In genomic region chr18:23629444-23629946, GRCh38 we compare ENCODE assay signal across 1 cellular context.
TF ChIP-seq lines count a peak whose summit lies in the region.

No MANE protein-coding gene starts in this region.

TF ChIP-seq in HepG2, 621 proteins besides CTCF, POLR2A, EP300 and RAD21 (continued from another document and continues in another):
- no peak for TF ChIP-seq ZNF24 (IDR thresholded peaks at IDR 0.05)
- TF ChIP-seq KDM3A (CRISPR knock-in tag; IDR thresholded peaks at IDR 0.05; ENCODE audit: low read depth) = 0 out of 2 replicates have a peak, but pooled peaks have one; percentile 30
- no peak for TF ChIP-seq PRDM15 (CRISPR knock-in tag; IDR thresholded peaks at IDR 0.05)
- TF ChIP-seq MXD4 (CRISPR knock-in tag; IDR thresholded peaks at IDR 0.05) = no peak
- peak; percentile 74; the same call in 1 of the 2 replicates for TF ChIP-seq NFKBIZ (CRISPR knock-in tag; IDR thresholded peaks at IDR 0.05)
- TF ChIP-seq ARNT2 (CRISPR knock-in tag; IDR thresholded peaks at IDR 0.05; ENCODE audit: low read depth) = no peak
- no peak for TF ChIP-seq FOXO4 (CRISPR knock-in tag; conservative IDR thresholded peaks at IDR 0.05)
- no peak for TF ChIP-seq GTF3A (CRISPR knock-in tag; conservative IDR thresholded peaks at IDR 0.05)
- TF ChIP-seq ZNF720 (CRISPR knock-in tag; IDR thresholded peaks at IDR 0.05) = no peak
- TF ChIP-seq RERE (CRISPR knock-in tag; IDR thresholded peaks at IDR 0.05; ENCODE audit: low read depth) = peak; percentile 95
- peak; percentile 78 for TF ChIP-seq GFI1 (CRISPR knock-in tag; IDR thresholded peaks at IDR 0.05; ENCODE audit: borderline replicate concordance)
- TF ChIP-seq MIER2 (CRISPR knock-in tag; IDR thresholded peaks at IDR 0.05) = no peak
- TF ChIP-seq MYPOP (CRISPR knock-in tag; IDR thresholded peaks at IDR 0.05) = no peak; the same call in 1 of the 2 replicates
- TF ChIP-seq KLF15 (CRISPR knock-in tag; IDR thresholded peaks at IDR 0.05; ENCODE audit: borderline replicate concordance) = no peak
- TF ChIP-seq GABPA (IDR thresholded peaks at IDR 0.05; ENCODE audit: low read depth, low read length) = no peak
- TF ChIP-seq GABPA (CRISPR knock-in tag; IDR thresholded peaks at IDR 0.05; ENCODE audit: low read depth) = no peak
- no peak for TF ChIP-seq KLF13 (CRISPR knock-in tag; IDR thresholded peaks at IDR 0.05)
- no peak for TF ChIP-seq PHF5A (CRISPR knock-in tag; IDR thresholded peaks at IDR 0.05; ENCODE audit: low read depth, unreplicated experiment)
- 0 out of 2 replicates have a peak, but pooled peaks have one; percentile 47 for TF ChIP-seq ERF (CRISPR knock-in tag; IDR thresholded peaks at IDR 0.05)
- TF ChIP-seq HOXA7 (CRISPR knock-in tag; IDR thresholded peaks at IDR 0.05) = no peak
- no peak for TF ChIP-seq ZBTB40 (IDR thresholded peaks at IDR 0.05)
- no peak for TF ChIP-seq ZBTB40 (CRISPR knock-in tag; IDR thresholded peaks at IDR 0.05)
- peak; percentile 12; the same call in 1 of the 2 replicates for TF ChIP-seq HOXA3 (CRISPR knock-in tag; IDR thresholded peaks at IDR 0.05)
- peak; percentile 64 for TF ChIP-seq PAXIP1 (CRISPR knock-in tag; conservative IDR thresholded peaks at IDR 0.05)
- no peak for TF ChIP-seq DMTF1 (CRISPR knock-in tag; IDR thresholded peaks at IDR 0.05)
- TF ChIP-seq RBM39 (IDR thresholded peaks at IDR 0.05; ENCODE audit: low read depth, low read length, poor library complexity, severe bottlenecking) = no peak
- TF ChIP-seq ATAD3A (CRISPR knock-in tag; IDR thresholded peaks at IDR 0.05) = no peak
- TF ChIP-seq ZSCAN12 (CRISPR knock-in tag; IDR thresholded peaks at IDR 0.05) = no peak
